8 cellular contexts compared by ENCODE assay signal in the genomic region with DNA sequence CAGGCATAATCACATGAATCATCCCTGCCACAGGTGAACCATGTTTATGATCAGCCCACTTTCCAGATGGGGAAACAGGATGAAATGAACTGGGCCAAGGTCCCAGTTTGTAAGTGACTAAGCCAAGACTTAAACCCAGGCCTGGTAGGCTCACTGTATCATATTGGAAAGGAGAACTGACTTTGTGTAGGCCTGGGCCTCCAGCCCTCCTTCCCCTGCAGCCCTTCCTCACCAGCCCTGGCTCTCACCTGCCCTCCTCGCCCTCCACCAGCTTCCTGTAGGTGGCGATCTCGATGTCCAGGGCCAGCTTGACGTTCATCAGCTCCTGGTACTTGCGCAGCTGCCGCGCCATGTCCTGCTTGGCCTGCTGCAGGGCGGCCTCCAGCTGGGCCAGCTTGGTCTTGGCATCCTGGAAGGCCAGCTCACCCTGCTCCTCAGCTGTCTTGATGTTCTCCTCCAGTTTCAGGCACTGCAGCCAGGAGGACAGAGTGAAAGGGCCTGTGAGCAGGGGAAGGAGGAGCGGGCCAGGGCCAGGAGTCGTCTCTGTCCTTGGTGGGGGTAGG. TPM values are rescaled to one million over a fixed set of nuclear protein-coding genes. Genes with fewer than 3 reads are reported as not detected.
A peak's percentile ranks its signal among the peaks of the same experiment; 100 is the strongest.
DNase-seq lines count a peak whose midpoint lies in the region; ATAC-seq and TF ChIP-seq lines count a peak whose summit lies in the region.

No MANE protein-coding gene starts in this region.

- WGBS in GM23248 (ENCODE audit: low coverage in 1 of 2, low lambda C conversion rate in 2 of 2, missing lambda C conversion rate in 2 of 2), 2 experiments: 87 to 89% methylated on average over 10 of the region's 10 CpGs
- WGBS in hepatocyte (ENCODE audit: low lambda C conversion rate, missing lambda C conversion rate): 67% methylated on average over 10 of the region's 10 CpGs

- intact Hi-C loops in tibial artery (cut with DNase I; ENCODE audit: low total_unique reads): no loop called here

- peak; percentile 12; the same call in 1 of the 3 replicates for ATAC-seq in RWPE2 (ENCODE audit: low read depth)
- ATAC-seq in GM18520 (IDR thresholded peaks at IDR 0.05; ENCODE audit: unreplicated experiment): no peak

- no peak overlapping the region for H3K9ac ChIP-seq in GM23248

- H3K4me2 ChIP-seq in GM23248 (ENCODE audit: unreplicated experiment) (no peak overlapping the region), hepatocyte (no peak overlapping the region)

- H4K20me1 ChIP-seq in GM23248 (ENCODE audit: insufficient read depth) (no peaks in the 10 kb centered on the region), hepatocyte (ENCODE audit: insufficient read depth, poor library complexity, severe bottlenecking) (no peaks in the 10 kb centered on the region)

- peak; percentile 15 to 23 for DNase-seq in AML-193 (lab: John Stamatoyannopoulos, UW)
- peak; percentile 53 for DNase-seq in GM23248
- no peak for DNase-seq in RWPE2 (ENCODE audit: low spot score)
- no peak for DNase-seq in hepatocyte (ENCODE audit: low spot score)
- DNase-seq in GM19238 (ENCODE audit: insufficient read length, low spot score): no peak
- no peak for DNase-seq in tibial artery
- DNase-seq in SW480 (ENCODE audit: low spot score): no peak

- in situ Hi-C loops in GM23248 (cut with MboI): no loop called here

- H3K27me3 ChIP-seq in GM23248 (replicated peaks; ENCODE audit: insufficient read depth) (no peaks in the 10 kb centered on the region), RWPE2 (ENCODE audit: insufficient read depth, poor library complexity, severe bottlenecking) (no peaks in the 10 kb centered on the region), hepatocyte (no peaks in the 10 kb centered on the region), tibial artery (no peaks in the 10 kb centered on the region)

- peak; percentile 46 for TF ChIP-seq CTCF in RWPE2 (IDR thresholded peaks at IDR 0.05; ENCODE audit: poor library complexity, severe bottlenecking)
- TF ChIP-seq CTCF in hepatocyte (IDR thresholded peaks at IDR 0.05; ENCODE audit: poor library complexity): peak; percentile 15
- no peak for TF ChIP-seq CTCF in tibial artery (IDR thresholded peaks at IDR 0.05)

- H2AFZ ChIP-seq in GM23248: no peak overlapping the region
- H2AFZ ChIP-seq in hepatocyte: no peak overlapping the region

- no peak overlapping the region for H3K4me3 ChIP-seq in GM23248
- no peak overlapping the region for H3K4me3 ChIP-seq in RWPE2 (ENCODE audit: severe bottlenecking)
- no peak overlapping the region for H3K4me3 ChIP-seq in hepatocyte
- H3K4me3 ChIP-seq in tibial artery: no peak overlapping the region

- H3K79me2 ChIP-seq in GM23248 (ENCODE audit: insufficient read depth) (no peaks in the 10 kb centered on the region), hepatocyte (no peaks in the 10 kb centered on the region)

- H3K9me2 ChIP-seq in GM23248 (ENCODE audit: insufficient read depth): no peaks in the 10 kb centered on the region
- H3K9me2 ChIP-seq in hepatocyte (replicated peaks; ENCODE audit: insufficient read depth): no peaks in the 10 kb centered on the region

- H3F3A ChIP-seq in GM23248 (ENCODE audit: insufficient read depth): no peaks in the 10 kb centered on the region

- no peaks in the 10 kb centered on the region for H3K9me3 ChIP-seq in GM23248 (ENCODE audit: low read depth)
- H3K9me3 ChIP-seq in RWPE2 (ENCODE audit: severe bottlenecking): no peaks in the 10 kb centered on the region
- no peaks in the 10 kb centered on the region for H3K9me3 ChIP-seq in hepatocyte (ENCODE audit: low read depth)
- H3K9me3 ChIP-seq in tibial artery: no peaks in the 10 kb centered on the region

- H3K4me1 ChIP-seq in GM23248 (ENCODE audit: insufficient read depth) (no peaks in the 10 kb centered on the region; the same call in 1 of the 2 replicates), RWPE2 (ENCODE audit: insufficient read depth, poor library complexity, severe bottlenecking) (peaks cover 22% of the 10 kb centered on the region), hepatocyte (ENCODE audit: insufficient read depth) (peaks cover 40% of the 10 kb centered on the region), tibial artery (peaks cover 0 to 20% (median 14%) of the 10 kb centered on the region in 4 donors)

- no peak overlapping the region for H3K27ac ChIP-seq in GM23248
- H3K27ac ChIP-seq in RWPE2 (ENCODE audit: poor library complexity, severe bottlenecking): peak overlapping the region; percentile 22
- no peak overlapping the region for H3K27ac ChIP-seq in hepatocyte
- no peak overlapping the region for H3K27ac ChIP-seq in tibial artery

- H3K36me3 ChIP-seq in GM23248 (ENCODE audit: low read depth) (no peaks in the 10 kb centered on the region), RWPE2 (ENCODE audit: low read depth) (peaks cover 6% of the 10 kb centered on the region; the same call in 1 of the 2 replicates), hepatocyte (replicated peaks; ENCODE audit: insufficient read depth, low read depth) (no peaks in the 10 kb centered on the region), tibial artery (no peaks in the 10 kb centered on the region)

RNA-seq across cellular contexts. Expression of gene KRT80, which starts 19.8 kb away (rescaled TPM):
- total RNA-seq in GM23248 (2014; rRNA removed; shearing (Covaris generic)): 0.38 and 0.65 TPM in 2 replicates
- polyA plus RNA-seq in GM23248 (2016; fragmentation: Nextera tagmentation; extraction: Ambion mirVana) (1.3 TPM in 2 replicates), hepatocyte (1.2 and 1.5 TPM in 2 replicates)
- total RNA-seq in hepatocyte: 0.28 and 0.77 TPM in 2 replicates

Comparison
In these comparisons a context has a peak if more than half of its experiments do, and no peak if none do; other contexts are left out.
1. DNase-seq: peak in AML-193 (2 of 2) and GM23248 (single experiment); none in RWPE2 (single experiment), hepatocyte (single experiment), GM19238 (single experiment), tibial artery (0 of 2) and SW480 (single experiment).
2. CTCF ChIP-seq: peak in RWPE2 (single experiment) and hepatocyte (single experiment); none in tibial artery (0 of 2).